Comparison of ENCODE assay signal across 8 cellular contexts in the genomic region with DNA sequence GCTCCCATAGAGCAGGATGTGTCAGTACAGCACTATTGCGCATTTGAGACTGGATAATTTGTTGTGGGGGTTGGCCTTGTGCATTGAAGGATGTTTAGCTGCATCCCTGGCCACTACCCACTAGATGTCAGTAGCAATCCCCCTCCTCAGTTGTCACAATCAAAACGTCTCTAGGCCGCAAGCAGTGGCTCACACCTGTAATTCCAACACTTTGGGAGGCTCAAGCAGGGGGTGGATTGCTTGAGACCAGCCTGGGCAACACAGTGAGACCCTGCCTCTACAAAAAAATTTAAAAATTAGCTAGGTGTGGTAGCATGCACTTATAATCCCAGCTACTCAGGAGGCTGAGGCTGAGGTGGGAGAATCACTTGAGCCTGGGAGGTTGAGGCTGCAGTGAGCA. TPM values are rescaled to one million over a fixed set of nuclear protein-coding genes. Genes with fewer than 3 reads are reported as not detected.
DNase-seq lines count a peak whose midpoint lies in the region; ATAC-seq, FAIRE-seq and TF ChIP-seq lines count a peak whose summit lies in the region.

No MANE protein-coding gene starts in this region.

- H4K20me1 ChIP-seq in fibroblast of lung (ENCODE audit: control insufficient read depth, extremely low read depth, insufficient read depth, low read length): no peaks in the 10 kb centered on the region

- FAIRE-seq in A549 (lab: Jason Lieb, UNC): peak; percentile 84

- no peak overlapping the region for H2AFZ ChIP-seq in fibroblast of lung (ENCODE audit: low read length)

- ATAC-seq in A549 (peak; percentile 93 to 95), HG03095 (IDR thresholded peaks at IDR 0.05; ENCODE audit: unreplicated experiment) (no peak), GM21390 (IDR thresholded peaks at IDR 0.05; ENCODE audit: unreplicated experiment) (no peak)

- TF ChIP-seq POLR2A in A549 (IDR thresholded peaks at IDR 0.05; ENCODE audit: low read length): no peak
- TF ChIP-seq POLR2A in transverse colon (IDR thresholded peaks at IDR 0.05): no peak

- peak; percentile 80 to 83 for TF ChIP-seq RAD21 in A549 (conservative IDR thresholded peaks at IDR 0.05 in 1 of 2, IDR thresholded peaks at IDR 0.05 in 1 of 2)

- POLR2A ChIA-PET in A549 (lab: Yijun Ruan, JAX): interaction anchor here (1.2 to 2.2 kb wide), 7 partner anchors 18 to 136 kb away, joined by 3 to 14 read pairs (median 6); partner anchors contain the start of genes NCOR1 and UBB

- H3K9me3 ChIP-seq in A549 (no peaks in the 10 kb centered on the region), NT2/D1 (ENCODE audit: insufficient read depth, low read length) (no peaks in the 10 kb centered on the region), fibroblast of lung (ENCODE audit: control insufficient read depth, insufficient read depth, low read depth, low read length) (no peaks in the 10 kb centered on the region), transverse colon (no peaks in the 10 kb centered on the region)

- in situ Hi-C loops in transverse colon (cut with MboI; ENCODE audit: low pct_ligation_motif_present in 1 of 4, low pct_unique_long_range_greater_than_20kb in 1 of 4, low sequenced_read_pairs in 3 of 4): no loop called here

- 51% methylated on average over 3 of the region's 3 CpGs for WGBS in A549 (ENCODE audit: missing lambda C conversion rate)
- WGBS in transverse colon (ENCODE audit: low coverage in 1 of 2), 2 donors: 86% methylated on average over 3 of the region's 3 CpGs; no CpG with 5 or more reads in 1 of the 2 donors

- H3K27me3 ChIP-seq in NT2/D1 (ENCODE audit: insufficient read depth, insufficient read length): no peaks in the 10 kb centered on the region
- no peaks in the 10 kb centered on the region for H3K27me3 ChIP-seq in fibroblast of lung (ENCODE audit: control insufficient read depth, insufficient read depth, low read length)
- no peaks in the 10 kb centered on the region for H3K27me3 ChIP-seq in transverse colon

- H3K4me3 ChIP-seq in A549: no peak overlapping the region
- no peak overlapping the region for H3K4me3 ChIP-seq in GM12865 (ENCODE audit: low read depth, low read length)
- no peak overlapping the region for H3K4me3 ChIP-seq in NT2/D1 (ENCODE audit: insufficient read length, low read depth)
- H3K4me3 ChIP-seq in fibroblast of lung (replicated peaks in 1 of 4; ENCODE audit: control extremely low read depth in 1 of 4, insufficient read depth in 1 of 4, low read depth in 3 of 4, low read length in 4 of 4): no peak overlapping the region
- no peak overlapping the region for H3K4me3 ChIP-seq in transverse colon

- TF ChIP-seq CTCF in A549 (IDR thresholded peaks at IDR 0.05): peak; percentile 72
- TF ChIP-seq CTCF in GM12865 (IDR thresholded peaks at IDR 0.05; ENCODE audit: insufficient read depth, low read depth, low read length, missing control alignments): peak; percentile 56
- peak; percentile 43 to 76 for TF ChIP-seq CTCF in fibroblast of lung (conservative IDR thresholded peaks at IDR 0.05 in 1 of 2, IDR thresholded peaks at IDR 0.05 in 1 of 2; ENCODE audit: low read depth in 1 of 2, low read length in 2 of 2)
- TF ChIP-seq CTCF in transverse colon (IDR thresholded peaks at IDR 0.05): peak in 1 of 5 experiments; percentile 30

- H3K36me3 ChIP-seq in NT2/D1 (ENCODE audit: insufficient read depth, insufficient read length, low read length): peaks cover 4% of the 10 kb centered on the region
- H3K36me3 ChIP-seq in fibroblast of lung (ENCODE audit: control insufficient read depth, insufficient read depth, low read length): peaks cover 1% of the 10 kb centered on the region
- H3K36me3 ChIP-seq in transverse colon: no peaks in the 10 kb centered on the region

- intact Hi-C loops in transverse colon (cut with DNase I; ENCODE audit: low total_unique reads): no loop called here

- DNase-seq in A549 (ENCODE audit: low read depth in 1 of 2, low spot score in 1 of 2): peak in 1 of 2 experiments; percentile 78
- DNase-seq in GM12865 (ENCODE audit: low read depth): peak; percentile 40
- DNase-seq in NT2/D1 (ENCODE audit: low read depth, low spot score): peak; percentile 36
- peak; percentile 25 to 65 for DNase-seq in fibroblast of lung (ENCODE audit: low read depth in 2 of 2)
- no peak for DNase-seq in middle frontal gyrus (ENCODE audit: extremely low spot score, low spot score)
- no peak for DNase-seq in transverse colon

- TF ChIP-seq EP300 in A549 (IDR thresholded peaks at IDR 0.05) (no peak), transverse colon (IDR thresholded peaks at IDR 0.05; ENCODE audit: low read depth) (no peak)

- CTCF ChIA-PET in A549 (lab: Yijun Ruan, JAX): interaction anchor here (0.5 to 9.3 kb wide), 38 partner anchors 9 to 252 kb away, joined by 3 to 104 read pairs (median 6); partner anchors contain the start of genes CENPV, NCOR1 and TRPV2

- H3K27ac ChIP-seq in A549 (peak overlapping the region; percentile 20 to 58; a peak in 4 of 6 replicates), fibroblast of lung (ENCODE audit: insufficient read depth, low read length) (no peak overlapping the region), transverse colon (no peak overlapping the region)

- no peak overlapping the region for H3K9ac ChIP-seq in NT2/D1 (ENCODE audit: insufficient read length, low read depth)
- H3K9ac ChIP-seq in fibroblast of lung (ENCODE audit: insufficient read depth, low read length): no peak overlapping the region

- no peaks in the 10 kb centered on the region for H3K79me2 ChIP-seq in fibroblast of lung (ENCODE audit: control insufficient read depth, insufficient read depth, low read length)

- H3K4me1 ChIP-seq in A549: peaks cover 18% of the 10 kb centered on the region
- H3K4me1 ChIP-seq in NT2/D1 (ENCODE audit: insufficient read depth, insufficient read length): no peaks in the 10 kb centered on the region
- H3K4me1 ChIP-seq in fibroblast of lung (ENCODE audit: control insufficient read depth, extremely low read depth, insufficient read depth, low read length): peaks cover 5% of the 10 kb centered on the region
- H3K4me1 ChIP-seq in transverse colon: peaks cover 0 to 10% (median 3%) of the 10 kb centered on the region in 4 donors

- H3K4me2 ChIP-seq in A549 (0 out of 3 replicates have a peak overlapping the region, but pooled peaks have one; percentile 6), fibroblast of lung (ENCODE audit: extremely low read depth, insufficient read depth, low read length) (no peak overlapping the region)

TF ChIP-seq in A549, 52 proteins besides CTCF, POLR2A, EP300 and RAD21:
- TF ChIP-seq CEBPB (IDR thresholded peaks at IDR 0.05) (peak in 1 of 2 experiments; percentile 49; a peak in 1 of 4 replicates), CHD4 (IDR thresholded peaks at IDR 0.05; ENCODE audit: borderline replicate concordance) (no peak), MAFK (IDR thresholded peaks at IDR 0.05; ENCODE audit: partially characterized antibody) (peak; percentile 21), SMC3 (IDR thresholded peaks at IDR 0.05) (peak; percentile 84)

RNA-seq across cellular contexts. Expression of gene CENPV, which starts 48.4 kb away (rescaled TPM):
- 191 and 202 TPM in 2 replicates for polyA plus RNA-seq in A549 (2011; rRNA removed)
- polyA plus RNA-seq in A549 (2012; cell fraction: cytosol; rRNA removed): 205 and 246 TPM in 2 replicates
- polyA plus RNA-seq in A549 (2012; cell fraction: nucleus; rRNA removed): 138 and 220 TPM in 2 replicates
- 106 to 114 TPM (median 112 TPM) in 3 replicates for polyA plus RNA-seq in A549 (2017; fragmentation: RNase III; extraction: RNeasy Plus Mini Kit Qiagen cat#74134 plus additional on column Dnase treatment)
- 82.3 and 91.1 TPM in 2 replicates for polyA minus RNA-seq in A549 (2011; rRNA and poly(A)+ RNA removed)
- total RNA-seq in fibroblast of lung: 9.2 and 9.8 TPM in 2 replicates
- polyA plus RNA-seq in fibroblast of lung: 25.1 and 43.7 TPM in 2 replicates
- 20.9 and 34.3 TPM in 2 replicates for polyA plus RNA-seq in fibroblast of lung (2012)
- polyA minus RNA-seq in fibroblast of lung (ENCODE audit: low replicate concordance): 4.5 and 41.7 TPM in 2 replicates
- total RNA-seq in transverse colon: 100 to 1,000 TPM in 1 of 4 donors, 10 to 100 TPM in 3; 27.0 to 156 (median 57.1) TPM

Comparison
In these comparisons a context has a peak if more than half of its experiments do, and no peak if none do; other contexts are left out.
1. ATAC-seq: peak in A549 (2 of 2); none in HG03095 (single experiment) and GM21390 (single experiment).
2. DNase-seq: peak in GM12865 (single experiment), NT2/D1 (single experiment) and fibroblast of lung (2 of 2); none in middle frontal gyrus (single experiment) and transverse colon (single experiment).
3. H3K27ac ChIP-seq: peak in A549 (2 of 2); none in fibroblast of lung (single experiment) and transverse colon (0 of 4).